In the genomic region with DNA sequence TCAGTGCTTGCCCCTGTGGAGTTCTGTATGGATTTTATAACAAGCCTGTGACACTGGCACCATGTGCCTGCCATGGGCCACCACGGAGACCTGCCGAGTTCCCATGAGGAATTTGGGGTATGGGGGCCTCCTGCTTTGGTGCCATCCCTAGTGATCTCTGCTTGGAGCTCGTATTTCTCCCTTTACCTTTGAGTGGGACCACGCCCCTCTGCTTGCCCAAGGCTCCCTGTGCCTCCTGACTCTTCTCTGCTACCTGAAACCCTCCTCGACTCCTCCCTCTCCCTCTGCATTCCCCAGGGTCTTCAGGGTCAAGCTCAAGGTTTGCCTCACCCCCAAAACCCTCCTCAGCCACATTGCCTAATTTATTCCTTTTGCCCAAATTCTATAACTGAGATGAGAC, we compare ENCODE assay signal across 1 cellular context.
TF ChIP-seq lines count a peak whose summit lies in the region.

No MANE protein-coding gene starts in this region.

TF ChIP-seq in GM23338, 12 proteins besides CTCF, POLR2A, EP300 and RAD21:
- TF ChIP-seq ZNF114 (CRISPR knock-in tag; IDR thresholded peaks at IDR 0.05) (no peak), POLR2AphosphoS5 (IDR thresholded peaks at IDR 0.05; ENCODE audit: low read depth) (no peak), EZH2phosphoT487 (IDR thresholded peaks at IDR 0.05; ENCODE audit: unreplicated experiment) (no peak), JUNB (IDR thresholded peaks at IDR 0.05; ENCODE audit: unreplicated experiment) (no peak), STAT1 (IDR thresholded peaks at IDR 0.05; ENCODE audit: unreplicated experiment) (no peak), EZH2 (IDR thresholded peaks at IDR 0.05; ENCODE audit: low read depth, unreplicated experiment) (no peak)
- TF ChIP-seq, protein P1, sequence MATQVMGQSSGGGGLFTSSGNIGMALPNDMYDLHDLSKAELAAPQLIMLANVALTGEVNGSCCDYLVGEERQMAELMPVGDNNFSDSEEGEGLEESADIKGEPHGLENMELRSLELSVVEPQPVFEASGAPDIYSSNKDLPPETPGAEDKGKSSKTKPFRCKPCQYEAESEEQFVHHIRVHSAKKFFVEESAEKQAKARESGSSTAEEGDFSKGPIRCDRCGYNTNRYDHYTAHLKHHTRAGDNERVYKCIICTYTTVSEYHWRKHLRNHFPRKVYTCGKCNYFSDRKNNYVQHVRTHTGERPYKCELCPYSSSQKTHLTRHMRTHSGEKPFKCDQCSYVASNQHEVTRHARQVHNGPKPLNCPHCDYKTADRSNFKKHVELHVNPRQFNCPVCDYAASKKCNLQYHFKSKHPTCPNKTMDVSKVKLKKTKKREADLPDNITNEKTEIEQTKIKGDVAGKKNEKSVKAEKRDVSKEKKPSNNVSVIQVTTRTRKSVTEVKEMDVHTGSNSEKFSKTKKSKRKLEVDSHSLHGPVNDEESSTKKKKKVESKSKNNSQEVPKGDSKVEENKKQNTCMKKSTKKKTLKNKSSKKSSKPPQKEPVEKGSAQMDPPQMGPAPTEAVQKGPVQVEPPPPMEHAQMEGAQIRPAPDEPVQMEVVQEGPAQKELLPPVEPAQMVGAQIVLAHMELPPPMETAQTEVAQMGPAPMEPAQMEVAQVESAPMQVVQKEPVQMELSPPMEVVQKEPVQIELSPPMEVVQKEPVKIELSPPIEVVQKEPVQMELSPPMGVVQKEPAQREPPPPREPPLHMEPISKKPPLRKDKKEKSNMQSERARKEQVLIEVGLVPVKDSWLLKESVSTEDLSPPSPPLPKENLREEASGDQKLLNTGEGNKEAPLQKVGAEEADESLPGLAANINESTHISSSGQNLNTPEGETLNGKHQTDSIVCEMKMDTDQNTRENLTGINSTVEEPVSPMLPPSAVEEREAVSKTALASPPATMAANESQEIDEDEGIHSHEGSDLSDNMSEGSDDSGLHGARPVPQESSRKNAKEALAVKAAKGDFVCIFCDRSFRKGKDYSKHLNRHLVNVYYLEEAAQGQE (IDR thresholded peaks at IDR 0.05; ENCODE audit: unreplicated experiment): no peak
- TF ChIP-seq, protein P2, sequence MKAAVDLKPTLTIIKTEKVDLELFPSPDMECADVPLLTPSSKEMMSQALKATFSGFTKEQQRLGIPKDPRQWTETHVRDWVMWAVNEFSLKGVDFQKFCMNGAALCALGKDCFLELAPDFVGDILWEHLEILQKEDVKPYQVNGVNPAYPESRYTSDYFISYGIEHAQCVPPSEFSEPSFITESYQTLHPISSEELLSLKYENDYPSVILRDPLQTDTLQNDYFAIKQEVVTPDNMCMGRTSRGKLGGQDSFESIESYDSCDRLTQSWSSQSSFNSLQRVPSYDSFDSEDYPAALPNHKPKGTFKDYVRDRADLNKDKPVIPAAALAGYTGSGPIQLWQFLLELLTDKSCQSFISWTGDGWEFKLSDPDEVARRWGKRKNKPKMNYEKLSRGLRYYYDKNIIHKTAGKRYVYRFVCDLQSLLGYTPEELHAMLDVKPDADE (IDR thresholded peaks at IDR 0.05): no peak
- TF ChIP-seq, protein P3, sequence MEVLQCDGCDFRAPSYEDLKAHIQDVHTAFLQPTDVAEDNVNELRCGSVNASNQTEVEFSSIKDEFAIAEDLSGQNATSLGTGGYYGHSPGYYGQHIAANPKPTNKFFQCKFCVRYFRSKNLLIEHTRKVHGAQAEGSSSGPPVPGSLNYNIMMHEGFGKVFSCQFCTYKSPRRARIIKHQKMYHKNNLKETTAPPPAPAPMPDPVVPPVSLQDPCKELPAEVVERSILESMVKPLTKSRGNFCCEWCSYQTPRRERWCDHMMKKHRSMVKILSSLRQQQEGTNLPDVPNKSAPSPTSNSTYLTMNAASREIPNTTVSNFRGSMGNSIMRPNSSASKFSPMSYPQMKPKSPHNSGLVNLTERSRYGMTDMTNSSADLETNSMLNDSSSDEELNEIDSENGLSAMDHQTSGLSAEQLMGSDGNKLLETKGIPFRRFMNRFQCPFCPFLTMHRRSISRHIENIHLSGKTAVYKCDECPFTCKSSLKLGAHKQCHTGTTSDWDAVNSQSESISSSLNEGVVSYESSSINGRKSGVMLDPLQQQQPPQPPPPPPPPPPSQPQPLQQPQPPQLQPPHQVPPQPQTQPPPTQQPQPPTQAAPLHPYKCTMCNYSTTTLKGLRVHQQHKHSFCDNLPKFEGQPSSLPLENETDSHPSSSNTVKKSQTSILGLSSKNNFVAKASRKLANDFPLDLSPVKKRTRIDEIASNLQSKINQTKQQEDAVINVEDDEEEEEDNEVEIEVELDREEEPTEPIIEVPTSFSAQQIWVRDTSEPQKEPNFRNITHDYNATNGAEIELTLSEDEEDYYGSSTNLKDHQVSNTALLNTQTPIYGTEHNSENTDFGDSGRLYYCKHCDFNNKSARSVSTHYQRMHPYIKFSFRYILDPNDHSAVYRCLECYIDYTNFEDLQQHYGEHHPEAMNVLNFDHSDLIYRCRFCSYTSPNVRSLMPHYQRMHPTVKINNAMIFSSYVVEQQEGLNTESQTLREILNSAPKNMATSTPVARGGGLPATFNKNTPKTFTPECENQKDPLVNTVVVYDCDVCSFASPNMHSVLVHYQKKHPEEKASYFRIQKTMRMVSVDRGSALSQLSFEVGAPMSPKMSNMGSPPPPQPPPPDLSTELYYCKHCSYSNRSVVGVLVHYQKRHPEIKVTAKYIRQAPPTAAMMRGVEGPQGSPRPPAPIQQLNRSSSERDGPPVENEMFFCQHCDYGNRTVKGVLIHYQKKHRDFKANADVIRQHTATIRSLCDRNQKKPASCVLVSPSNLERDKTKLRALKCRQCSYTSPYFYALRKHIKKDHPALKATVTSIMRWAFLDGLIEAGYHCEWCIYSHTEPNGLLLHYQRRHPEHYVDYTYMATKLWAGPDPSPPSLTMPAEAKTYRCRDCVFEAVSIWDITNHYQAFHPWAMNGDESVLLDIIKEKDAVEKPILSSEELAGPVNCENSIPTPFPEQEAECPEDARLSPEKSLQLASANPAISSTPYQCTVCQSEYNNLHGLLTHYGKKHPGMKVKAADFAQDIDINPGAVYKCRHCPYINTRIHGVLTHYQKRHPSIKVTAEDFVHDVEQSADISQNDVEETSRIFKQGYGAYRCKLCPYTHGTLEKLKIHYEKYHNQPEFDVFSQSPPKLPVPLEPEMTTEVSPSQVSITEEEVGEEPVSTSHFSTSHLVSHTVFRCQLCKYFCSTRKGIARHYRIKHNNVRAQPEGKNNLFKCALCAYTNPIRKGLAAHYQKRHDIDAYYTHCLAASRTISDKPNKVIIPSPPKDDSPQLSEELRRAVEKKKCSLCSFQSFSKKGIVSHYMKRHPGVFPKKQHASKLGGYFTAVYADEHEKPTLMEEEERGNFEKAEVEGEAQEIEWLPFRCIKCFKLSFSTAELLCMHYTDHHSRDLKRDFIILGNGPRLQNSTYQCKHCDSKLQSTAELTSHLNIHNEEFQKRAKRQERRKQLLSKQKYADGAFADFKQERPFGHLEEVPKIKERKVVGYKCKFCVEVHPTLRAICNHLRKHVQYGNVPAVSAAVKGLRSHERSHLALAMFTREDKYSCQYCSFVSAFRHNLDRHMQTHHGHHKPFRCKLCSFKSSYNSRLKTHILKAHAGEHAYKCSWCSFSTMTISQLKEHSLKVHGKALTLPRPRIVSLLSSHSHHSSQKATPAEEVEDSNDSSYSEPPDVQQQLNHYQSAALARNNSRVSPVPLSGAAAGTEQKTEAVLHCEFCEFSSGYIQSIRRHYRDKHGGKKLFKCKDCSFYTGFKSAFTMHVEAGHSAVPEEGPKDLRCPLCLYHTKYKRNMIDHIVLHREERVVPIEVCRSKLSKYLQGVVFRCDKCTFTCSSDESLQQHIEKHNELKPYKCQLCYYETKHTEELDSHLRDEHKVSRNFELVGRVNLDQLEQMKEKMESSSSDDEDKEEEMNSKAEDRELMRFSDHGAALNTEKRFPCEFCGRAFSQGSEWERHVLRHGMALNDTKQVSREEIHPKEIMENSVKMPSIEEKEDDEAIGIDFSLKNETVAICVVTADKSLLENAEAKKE (CRISPR knock-in tag; IDR thresholded peaks at IDR 0.05): no peak
